In genomic region chr15:83928392-83928734, GRCh38 we compare ENCODE assay signal across 9 cellular contexts.
DNase-seq lines count a peak whose midpoint lies in the region; ATAC-seq and TF ChIP-seq lines count a peak whose summit lies in the region.
"Had no signal": no experiment of that assay in that cellular context is flagged by ENCODE, and none has a peak within 500 bp of the region (broad histone marks: within the 10 kb centered on the region; RNA-seq: fewer than 3 reads in every experiment).

No MANE protein-coding gene starts in this region.

- H3K4me3 ChIP-seq in GM12865 (ENCODE audit: low read depth, low read length), result peak overlapping the region; percentile 51
- H3K4me3 ChIP-seq: adrenal gland had no signal

- DNase-seq in GM12865 (ENCODE audit: low read depth), result peak; percentile 87
- DNase-seq in ureter (ENCODE audit: low spot score), result no peak
- no peak for DNase-seq in NCI-H1694 (lab: John Stamatoyannopoulos, UW)
- DNase-seq in retina, result no peak
- DNase-seq in activated CD8-positive, alpha-beta memory T cell treated with anti-CD3 and anti-CD28 coated beads, Interleukin-2, amount 50 U/mL, for 48 hours, result no peak
- DNase-seq: adrenal gland had no signal

- ATAC-seq in GM19023 (IDR thresholded peaks at IDR 0.05; ENCODE audit: unreplicated experiment), result peak; percentile 78
- peak; percentile 76 for ATAC-seq in HG02623 (IDR thresholded peaks at IDR 0.05; ENCODE audit: unreplicated experiment)
- ATAC-seq in HG03469 (IDR thresholded peaks at IDR 0.05; ENCODE audit: unreplicated experiment), result peak; percentile 61

- TF ChIP-seq CTCF in GM12865 (IDR thresholded peaks at IDR 0.05; ENCODE audit: insufficient read depth, low read depth, low read length, missing control alignments), result no peak
